ENCODE assay signal across 9 cellular contexts in genomic region chr5:128083811-128084227, GRCh38. TPM values are rescaled to one million over a fixed set of nuclear protein-coding genes. Genes with fewer than 3 reads are reported as not detected.
DNase-seq lines count a peak whose midpoint lies in the region; ATAC-seq, FAIRE-seq and TF ChIP-seq lines count a peak whose summit lies in the region.
"Had no signal": no experiment of that assay in that cellular context is flagged by ENCODE, and none has a peak within 500 bp of the region (broad histone marks: within the 10 kb centered on the region; RNA-seq: fewer than 3 reads in every experiment).

No MANE protein-coding gene starts in this region.

- no peaks in the 10 kb centered on the region for H3K9me3 ChIP-seq in MM.1S (replicated peaks; ENCODE audit: insufficient read depth, low read length)
- H3K9me3 ChIP-seq in H1 (ENCODE audit: insufficient read depth in 2 of 2, low read depth in 1 of 2, low read length in 1 of 2), result no peaks in the 10 kb centered on the region
- H3K9me3 ChIP-seq in muscle layer of duodenum (ENCODE audit: control insufficient read depth in 1 of 2, low read length in 2 of 2), result no peaks in the 10 kb centered on the region

- no peak overlapping the region for H3K18ac ChIP-seq in H1 (ENCODE audit: extremely low read depth, low read length)

- H2BK5ac ChIP-seq in H1 (ENCODE audit: low read depth, low read length), result no peak overlapping the region

- H3K4ac ChIP-seq in H1 (replicated peaks; ENCODE audit: insufficient read length, low read depth, low read length), result no peak overlapping the region

- H2AFZ ChIP-seq in GM23338, result no peak overlapping the region; the same call in 1 of the 2 replicates
- H2AFZ ChIP-seq in MM.1S (ENCODE audit: low read length), result peak overlapping the region; percentile 47; the same call in 1 of the 2 replicates
- H2AFZ ChIP-seq in H1 (ENCODE audit: low read length), result no peak overlapping the region; the same call in 1 of the 2 replicates

- H2BK120ac ChIP-seq in H1 (replicated peaks; ENCODE audit: low read depth, low read length), result no peak overlapping the region

- H4K8ac ChIP-seq in H1 (ENCODE audit: extremely low read depth, insufficient read depth, low read length), result peak overlapping the region; percentile 57; the same call in 1 of the 2 replicates

- H3K27me3 ChIP-seq in GM23338 (ENCODE audit: insufficient read depth), result peaks cover 25% of the 10 kb centered on the region
- no peaks in the 10 kb centered on the region for H3K27me3 ChIP-seq in MM.1S (replicated peaks; ENCODE audit: insufficient read depth, low read length)
- H3K27me3 ChIP-seq in H1 (replicated peaks in 1 of 4; ENCODE audit: control insufficient read depth in 3 of 4, extremely low read depth in 1 of 4, insufficient read depth in 3 of 4, low read length in 3 of 4), result peaks cover 0 to 16% (median 9%) of the 10 kb centered on the region in 4 experiments; a peak in 4 of 7 replicates
- H3K27me3 ChIP-seq in muscle layer of duodenum (ENCODE audit: low read depth, low read length), result no peaks in the 10 kb centered on the region

- H2BK15ac ChIP-seq in H1 (ENCODE audit: low read length), result no peak overlapping the region

- H3K36me3 Mint-ChIP-seq in GM23338 (ENCODE audit: low read depth), result no peaks in the 10 kb centered on the region

- H2BK20ac ChIP-seq in H1 (ENCODE audit: low read length), result no peak overlapping the region

- peak overlapping the region; percentile 48; the same call in 2 of the 3 replicates for H3K4me3 Mint-ChIP-seq in GM23338

- H2AK5ac ChIP-seq in H1 (ENCODE audit: low read depth, low read length), result no peak overlapping the region

- H3K27ac Mint-ChIP-seq in GM23338, result no peak overlapping the region

- DNase-seq in GM12891 (ENCODE audit: insufficient read length, low spot score) (peak; percentile 38), GM23338 (ENCODE audit: low spot score) (peak; percentile 56), MM.1S (no peak), H1 (ENCODE audit: low read depth in 1 of 2, low spot score in 2 of 2) (peak in 1 of 2 experiments; percentile 81), T1000 (lab: John Stamatoyannopoulos, UW) (no peak), germinal center (ENCODE audit: low spot score) (no peak), HuH-7 (ENCODE audit: low spot score) (no peak)

- TF ChIP-seq EP300 in H1 (IDR thresholded peaks at IDR 0.05; ENCODE audit: borderline replicate concordance in 1 of 2, low read depth in 2 of 2, low read length in 2 of 2), result no peak

- peak; percentile 17 to 40; a peak in 3 of 4 replicates for TF ChIP-seq RAD21 in H1 (IDR thresholded peaks at IDR 0.05 in 1 of 2, conservative IDR thresholded peaks at IDR 0.05 in 1 of 2; ENCODE audit: low read depth in 2 of 2, low read length in 2 of 2)

- 0 out of 2 replicates have a peak, but pooled peaks cover 2% of the 10 kb centered on the region for H3K79me1 ChIP-seq in H1 (ENCODE audit: low read depth, low read length)

- no peak overlapping the region for H4K5ac ChIP-seq in H1 (ENCODE audit: insufficient read length, low read depth, low read length)

- peak overlapping the region; percentile 91 for H3K4me3 ChIP-seq in GM23338
- peak overlapping the region; percentile 73 for H3K4me3 ChIP-seq in MM.1S (ENCODE audit: low read length)
- H3K4me3 ChIP-seq in H1 (ENCODE audit: extremely low read depth in 1 of 4, insufficient read depth in 2 of 4, low read depth in 3 of 4, low read length in 4 of 4), result peak overlapping the region; percentile 57 to 87 (median 74)
- H3K4me3 ChIP-seq in muscle layer of duodenum (ENCODE audit: low read depth in 1 of 2, low read length in 2 of 2), result peak overlapping the region; percentile 87 to 88

- POLR2A ChIA-PET in H1 (lab: Charles Lee; ENCODE audit: partially characterized antibody), result interaction anchor here (1.3 kb wide), 1 partner anchor 10 kb away, joined by 5 read pairs; no protein-coding TSS in a partner anchor

- 1% methylated on average over 32 of the region's 53 CpGs; no CpG with 5 or more reads in 1 of the 2 experiments for WGBS in H1 (ENCODE audit: extremely low coverage in 1 of 2, insufficient coverage in 1 of 2, insufficient read length in 1 of 2, insufficient replicate concordance in 2 of 2, low coverage in 1 of 2, low lambda C conversion rate in 2 of 2, missing lambda C conversion rate in 1 of 2), 2 experiments

- no peaks in the 10 kb centered on the region for H3K9me3 Mint-ChIP-seq in GM23338
- H3K9me3 Mint-ChIP-seq: activated naive CD4-positive, alpha-beta T cell treated with anti-CD3 and anti-CD28 coated beads, Interleukin-2, amount 50 U/mL, for 72 hours had no signal

- H3K14ac ChIP-seq in H1 (ENCODE audit: insufficient read length), result no peak overlapping the region

- H3K4me2 ChIP-seq in GM23338, result peak overlapping the region; percentile 96
- 0 out of 2 replicates have a peak overlapping the region, but pooled peaks have one; percentile 22 for H3K4me2 ChIP-seq in MM.1S (ENCODE audit: low read depth, low read length)
- H3K4me2 ChIP-seq in H1 (ENCODE audit: insufficient read depth in 1 of 2, low read depth in 2 of 2, low read length in 2 of 2), result peak overlapping the region; percentile 97 to 99

- TF ChIP-seq POLR2A in GM12891 (IDR thresholded peaks at IDR 0.05; ENCODE audit: low read depth, low read length) (no peak; the same call in 1 of the 2 replicates), H1 (IDR thresholded peaks at IDR 0.05; ENCODE audit: control extremely low read depth in 1 of 2, low read depth in 2 of 2, low read length in 2 of 2) (no peak)

- H4K91ac ChIP-seq in H1 (replicated peaks; ENCODE audit: insufficient read length, low read length), result no peak overlapping the region

- peaks cover 14% of the 10 kb centered on the region for H3K4me1 ChIP-seq in GM23338 (ENCODE audit: insufficient read depth)
- H3K4me1 ChIP-seq in MM.1S (ENCODE audit: low read length), result peaks cover 14% of the 10 kb centered on the region
- peaks cover 2 to 11% (median 3%) of the 10 kb centered on the region in 4 experiments; a peak in 6 of 7 replicates for H3K4me1 ChIP-seq in H1 (replicated peaks in 1 of 4; ENCODE audit: control insufficient read depth in 3 of 4, insufficient read depth in 4 of 4, low read length in 3 of 4)
- peaks cover under 1 to 44% of the 10 kb centered on the region in 2 donors for H3K4me1 ChIP-seq in muscle layer of duodenum (ENCODE audit: control insufficient read depth in 1 of 2, insufficient read depth in 2 of 2, low read length in 2 of 2)

- H3K79me2 ChIP-seq in GM23338 (replicated peaks; ENCODE audit: insufficient read depth), result peaks cover 36% of the 10 kb centered on the region
- peaks cover 40% of the 10 kb centered on the region for H3K79me2 ChIP-seq in MM.1S (ENCODE audit: low read length)
- peaks cover 0 to 11% of the 10 kb centered on the region in 2 experiments; a peak in 2 of 4 replicates for H3K79me2 ChIP-seq in H1 (ENCODE audit: control insufficient read depth in 1 of 2, insufficient read depth in 2 of 2, low read length in 2 of 2)

- H3K9me2 ChIP-seq in GM23338 (ENCODE audit: insufficient read depth), result no peaks in the 10 kb centered on the region
- H3K9me2 ChIP-seq in MM.1S (replicated peaks; ENCODE audit: insufficient read depth, low read length), result no peaks in the 10 kb centered on the region; the same call in 1 of the 2 replicates

- H3K9ac ChIP-seq in MM.1S (ENCODE audit: low read length) (peak overlapping the region; percentile 46; the same call in 1 of the 2 replicates), H1 (replicated peaks in 1 of 4; ENCODE audit: extremely low read depth in 1 of 4, low read depth in 3 of 4, low read length in 3 of 4) (peak overlapping the region in 2 of 4 experiments; percentile 72 to 76; a peak in 3 of 7 replicates)

- H3F3A ChIP-seq in GM23338 (replicated peaks; ENCODE audit: low read depth) (0 out of 2 replicates have a peak, but pooled peaks cover 3% of the 10 kb centered on the region), MM.1S (ENCODE audit: insufficient read depth, low read length) (peaks cover 11% of the 10 kb centered on the region)

- H3K27me3 Mint-ChIP-seq in GM23338 (ENCODE audit: insufficient read depth, low read depth, poor library complexity), result peaks cover 23% of the 10 kb centered on the region

- H3K56ac ChIP-seq in H1 (replicated peaks; ENCODE audit: insufficient read length, low read depth, low read length), result no peak overlapping the region

- peaks cover 10% of the 10 kb centered on the region for H3K23me2 ChIP-seq in H1 (ENCODE audit: low read depth, low read length)

- H4K20me1 ChIP-seq in GM23338 (replicated peaks; ENCODE audit: insufficient read depth) (peaks cover 28% of the 10 kb centered on the region), MM.1S (ENCODE audit: insufficient read depth, low read length) (no peaks in the 10 kb centered on the region), H1 (replicated peaks in 1 of 2; ENCODE audit: control insufficient read depth in 1 of 2, insufficient read depth in 2 of 2, low read length in 2 of 2) (peaks cover 10 to 15% of the 10 kb centered on the region in 2 experiments)

- H3K27ac ChIP-seq in GM23338 (ENCODE audit: low read depth) (no peak overlapping the region), MM.1S (ENCODE audit: low read length) (peak overlapping the region; percentile 19; the same call in 1 of the 2 replicates), H1 (ENCODE audit: low read depth, low read length) (no peak overlapping the region; the same call in 1 of the 2 replicates), muscle layer of duodenum (ENCODE audit: low read length) (peak overlapping the region; percentile 73)

- H3K36me3 ChIP-seq in GM23338 (ENCODE audit: insufficient read depth), result no peaks in the 10 kb centered on the region
- no peaks in the 10 kb centered on the region; the same call in 1 of the 2 replicates for H3K36me3 ChIP-seq in MM.1S (replicated peaks; ENCODE audit: insufficient read depth, low read length)
- H3K36me3 ChIP-seq in H1 (ENCODE audit: control insufficient read depth in 2 of 4, insufficient read depth in 4 of 4, low read length in 3 of 4), result no peaks in the 10 kb centered on the region
- H3K36me3 ChIP-seq in muscle layer of duodenum (ENCODE audit: control insufficient read depth in 1 of 2, insufficient read depth in 2 of 2, low read length in 2 of 2), result peaks cover 0 to 3% of the 10 kb centered on the region in 2 donors

- CTCF ChIA-PET in H1 (lab: Charles Lee; ENCODE audit: partially characterized antibody), result interaction anchor here (1.2 kb wide), 1 partner anchor 510 kb away, joined by 3 read pairs; no protein-coding TSS in a partner anchor

- peak in 1 of 2 experiments; percentile 41; a peak in 2 of 4 replicates for TF ChIP-seq CTCF in GM23338 (conservative IDR thresholded peaks at IDR 0.05; ENCODE audit: low read depth in 2 of 2)
- TF ChIP-seq CTCF in MM.1S (IDR thresholded peaks at IDR 0.05; ENCODE audit: low read length), result peak; percentile 23
- TF ChIP-seq CTCF in H1 (IDR thresholded peaks at IDR 0.05; ENCODE audit: control extremely low read depth in 1 of 3, insufficient read depth in 1 of 3, low read depth in 1 of 3, low read length in 3 of 3), result peak in 1 of 3 experiments; percentile 23; a peak in 1 of 4 replicates

- ATAC-seq in GM23338, result peak; percentile 36

- FAIRE-seq in GM12891 (lab: Jason Lieb, UNC) (no peak), H1 (lab: Jason Lieb, UNC) (no peak)

- no peak overlapping the region for H3K23ac ChIP-seq in H1 (ENCODE audit: insufficient read length)

- H3K4me1 Mint-ChIP-seq in GM23338, result peaks cover 29% of the 10 kb centered on the region; the same call in 2 of the 3 replicates

- H2BK12ac ChIP-seq in H1 (ENCODE audit: low read depth, low read length), result no peak overlapping the region

RNA-seq across cellular contexts. Expression of gene SLC12A2, which starts 0.3 kb away (rescaled TPM):
- polyA plus RNA-seq in GM12891 (2012; ENCODE audit: low read depth, missing spikeins), result 5.6 TPM
- total RNA-seq in GM23338 (2014; rRNA removed; shearing (Covaris generic)), result 17.2 and 21.3 TPM in 2 replicates
- polyA plus RNA-seq in GM23338 (2016; fragmentation: Nextera tagmentation; extraction: Ambion mirVana) (6.1 and 8.1 TPM in 2 replicates), H1 (2011; rRNA removed) (2.3 and 2.6 TPM in 2 replicates)
- total RNA-seq in H1 (2021; fragmentation: NEBNext Ultra II Directional; extraction: Animal tissue kit (Norgen Biotek cat#: 25700)), result 16.2 and 16.4 TPM in 2 replicates
- 3.2 TPM for polyA plus RNA-seq in H1 (2011; cell fraction: cytosol; rRNA removed)
- polyA plus RNA-seq in H1 (2011; cell fraction: nucleus; rRNA removed), result 3.3 TPM
- 3.2 to 6.0 TPM (median 4.5 TPM) in 4 replicates for polyA plus RNA-seq in H1 (2012, experiment 1 of 2)
- polyA plus RNA-seq in H1 (2012, experiment 2 of 2), result 0.25 TPM
- 15.0 TPM for polyA plus RNA-seq in H1 (2013, experiment 1 of 2)
- polyA plus RNA-seq in H1 (2013, experiment 2 of 2), result 14.1 TPM
- polyA minus RNA-seq in H1 (2011; rRNA and poly(A)+ RNA removed), result 22.8 and 35.8 TPM in 2 replicates
- 13.7 TPM for polyA minus RNA-seq in H1 (2011; cell fraction: cytosol; rRNA and poly(A)+ RNA removed)
- 18.3 TPM for polyA minus RNA-seq in H1 (2011; cell fraction: nucleus; rRNA and poly(A)+ RNA removed)

Comparison
In these comparisons a context has a peak if more than half of its experiments do, and no peak if none do; other contexts are left out.
1. DNase-seq: peak in GM12891 (single experiment) and GM23338 (single experiment); none in MM.1S (single experiment), T1000 (single experiment), germinal center (single experiment) and HuH-7 (single experiment).
2. H3K27ac ChIP-seq: peak in MM.1S (single experiment) and muscle layer of duodenum (single experiment); none in GM23338 (single experiment) and H1 (single experiment).
3. H3K4me2 ChIP-seq: peak in every context shown above with its lines; median percentile 98 in H1; 96 in GM23338; 22 in MM.1S.
4. Peak in every context shown above with its lines, with median percentiles within 50 percentile points of each other: H3K4me3 ChIP-seq.